ENCODE assay signal across 7 cellular contexts in genomic region chr15:92807971-92808571, GRCh38.
A peak's percentile ranks its signal among the peaks of the same experiment; 100 is the strongest.
DNase-seq lines count a peak whose midpoint lies in the region; ATAC-seq and TF ChIP-seq lines count a peak whose summit lies in the region.

No MANE protein-coding gene starts in this region.

- H4K20me1 ChIP-seq in H9 (ENCODE audit: control insufficient read depth, insufficient read depth, insufficient read length) = no peaks in the 10 kb centered on the region

- H3T11ph ChIP-seq in H9 (ENCODE audit: low read length) = no peak overlapping the region

- peaks cover 36 to 37% of the 10 kb centered on the region in 2 experiments for H3K4me1 Mint-ChIP-seq in H9
- H3K4me1 Mint-ChIP-seq in type B pancreatic cell (ENCODE audit: unreplicated experiment) = peaks cover 31% of the 10 kb centered on the region

- no peak overlapping the region for H2BK120ac ChIP-seq in H9 (ENCODE audit: low read depth, low read length, poor library complexity, severe bottlenecking)

- H3K14ac ChIP-seq in H9 (ENCODE audit: insufficient read depth, low read length) = peak overlapping the region; percentile 93; the same call in 1 of the 2 replicates

- H4K8ac ChIP-seq in H9 (replicated peaks; ENCODE audit: insufficient read length, low read depth, low read length) = no peak overlapping the region

- TF ChIP-seq CTCF in H9 (conservative IDR thresholded peaks at IDR 0.05) = no peak
- TF ChIP-seq CTCF in type B pancreatic cell (conservative IDR thresholded peaks at IDR 0.05) = no peak

- H2BK5ac ChIP-seq in H9 (ENCODE audit: insufficient read length, low read length) = no peak overlapping the region

- H3K4me3 ChIP-seq in NT2/D1 (ENCODE audit: insufficient read length, low read depth) = peak overlapping the region; percentile 32

- no peaks in the 10 kb centered on the region for H3K27me3 ChIP-seq in H9 (ENCODE audit: insufficient read depth, low read length)
- no peaks in the 10 kb centered on the region for H3K27me3 ChIP-seq in NT2/D1 (ENCODE audit: insufficient read depth, insufficient read length)

- no peak overlapping the region for H3K23ac ChIP-seq in H9 (ENCODE audit: insufficient read length, low read depth, low read length)

- H3K18ac ChIP-seq in H9 (ENCODE audit: insufficient read length, low read depth, low read length) = peak overlapping the region; percentile 91

- H3K4ac ChIP-seq in H9 (ENCODE audit: low read depth, low read length) = no peak overlapping the region; the same call in 1 of the 2 replicates

- H3K27ac ChIP-seq in H9 (ENCODE audit: insufficient read length, low read depth, low read length) = no peak overlapping the region

- no peak for DNase-seq in H9
- DNase-seq in NT2/D1 (ENCODE audit: low read depth, low spot score) = no peak
- DNase-seq in astrocyte of the hippocampus (ENCODE audit: low read depth, low spot score) = peak; percentile 14
- DNase-seq in lung microvascular endothelial cell (ENCODE audit: low read depth in 2 of 2) = peak; percentile 36 to 69
- no peak for DNase-seq in type B pancreatic cell (ENCODE audit: extremely low spot score, unreplicated experiment)
- no peak for DNase-seq in kidney glomerular epithelial cell (lab: John Stamatoyannopoulos, UW)

- H3K27me3 Mint-ChIP-seq in H9 (ENCODE audit: low read depth) = no peaks in the 10 kb centered on the region
- H3K27me3 Mint-ChIP-seq in type B pancreatic cell = no peaks in the 10 kb centered on the region

- H3K9me3 Mint-ChIP-seq in H9 (no peaks in the 10 kb centered on the region; a peak in 1 of 5 replicates), type B pancreatic cell (peaks cover 13% of the 10 kb centered on the region)

- H3K4me3 Mint-ChIP-seq in H9 = peak overlapping the region; percentile 80 to 87
- H3K4me3 Mint-ChIP-seq in type B pancreatic cell = peak overlapping the region; percentile 87

- H3K27ac Mint-ChIP-seq in H9 = peak overlapping the region; percentile 58 to 94 (median 77); a peak in 5 of 7 replicates
- peak overlapping the region; percentile 95 for H3K27ac Mint-ChIP-seq in type B pancreatic cell

- no peak overlapping the region for H3K56ac ChIP-seq in H9 (ENCODE audit: insufficient read length, low read depth, low read length)

- no peak for ATAC-seq in GM18519 (IDR thresholded peaks at IDR 0.05; ENCODE audit: low FRiP score, unreplicated experiment)

- H2BK20ac ChIP-seq in H9 (ENCODE audit: low read depth, low read length, poor library complexity, severe bottlenecking) = no peak overlapping the region

- H3K9ac ChIP-seq in H9 (ENCODE audit: extremely low read depth, insufficient read length, low read length) (peak overlapping the region; percentile 64), NT2/D1 (ENCODE audit: insufficient read length, low read depth) (peak overlapping the region; percentile 68)

- H2AFZ ChIP-seq in H9 (ENCODE audit: low read length) = peak overlapping the region; percentile 14

- peak overlapping the region; percentile 28 for H4K5ac ChIP-seq in H9 (ENCODE audit: insufficient read length, low read depth, low read length)

- no peak overlapping the region for H2BK12ac ChIP-seq in H9 (ENCODE audit: insufficient read length, low read depth, low read length)

- H3K4me2 ChIP-seq in H9 (ENCODE audit: insufficient read depth, insufficient read length, low read length) = peak overlapping the region; percentile 73

- H3K36me3 ChIP-seq in NT2/D1 (ENCODE audit: insufficient read depth, insufficient read length, low read length) = no peaks in the 10 kb centered on the region

- no peak overlapping the region for H4K91ac ChIP-seq in H9 (ENCODE audit: insufficient read length, low read depth, low read length)

- no peaks in the 10 kb centered on the region for H3K79me2 ChIP-seq in H9 (ENCODE audit: insufficient read depth, low read length)

- no peaks in the 10 kb centered on the region for H3K79me1 ChIP-seq in H9 (ENCODE audit: insufficient read depth, low read depth, low read length, poor library complexity, severe bottlenecking)

- H3K9me3 ChIP-seq in H9 (ENCODE audit: control insufficient read depth, low read depth, low read length) (no peaks in the 10 kb centered on the region), NT2/D1 (ENCODE audit: insufficient read depth, low read length) (no peaks in the 10 kb centered on the region)

- H3K4me1 ChIP-seq in H9 (ENCODE audit: insufficient read depth, low read length) (peaks cover 7% of the 10 kb centered on the region; the same call in 1 of the 2 replicates), NT2/D1 (ENCODE audit: insufficient read depth, insufficient read length) (peaks cover 2% of the 10 kb centered on the region)

- H3K36me3 Mint-ChIP-seq in H9 (ENCODE audit: insufficient read depth in 1 of 3, low read depth in 3 of 3) (peaks cover 0 to 3% (median 0%) of the 10 kb centered on the region in 3 experiments; a peak in 1 of 7 replicates), type B pancreatic cell (peaks cover 14% of the 10 kb centered on the region)

- H3K23me2 ChIP-seq in H9 (ENCODE audit: insufficient read length, low read depth, low read length, poor library complexity, severe bottlenecking) = peaks cover 18% of the 10 kb centered on the region

- H2AK5ac ChIP-seq in H9 (ENCODE audit: insufficient read length, low read length) = no peak overlapping the region

- no CpG with 5 or more reads among the region's 14 CpGs for WGBS in H9 (ENCODE audit: extremely low coverage, insufficient read length, low lambda C conversion rate)

- H2BK15ac ChIP-seq in H9 (ENCODE audit: low read depth, low read length) = no peak overlapping the region

Comparison
In these comparisons a context has a peak if more than half of its experiments do, and no peak if none do; other contexts are left out.
1. DNase-seq: peak in astrocyte of the hippocampus (single experiment) and lung microvascular endothelial cell (2 of 2); none in H9 (single experiment), NT2/D1 (single experiment), type B pancreatic cell (single experiment) and kidney glomerular epithelial cell (single experiment).